29 cellular contexts compared by ENCODE assay signal in the genomic region with DNA sequence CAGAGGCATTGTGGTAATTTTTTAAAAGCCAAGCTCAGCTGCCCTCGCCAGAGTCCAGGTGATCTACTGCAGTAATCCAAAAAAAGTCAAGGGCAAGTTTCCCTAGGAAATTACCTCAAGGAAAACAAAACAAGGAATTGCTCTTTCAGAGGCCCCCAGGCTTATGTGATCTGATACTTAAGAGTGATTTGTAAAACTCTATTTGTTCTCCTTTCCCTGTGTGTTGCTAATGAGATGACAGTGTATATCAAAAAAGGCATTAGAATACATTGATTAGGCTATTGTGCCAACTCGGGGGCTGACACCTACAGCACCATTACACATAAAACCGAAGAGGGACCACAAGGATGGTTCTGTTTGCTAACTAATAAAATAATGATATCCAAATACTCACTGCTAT. TPM values are rescaled to one million over a fixed set of nuclear protein-coding genes. Genes with fewer than 3 reads are reported as not detected.
"Had no signal": no experiment of that assay in that cellular context is flagged by ENCODE, and none has a peak within 500 bp of the region (broad histone marks: within the 10 kb centered on the region; RNA-seq: fewer than 3 reads in every experiment).

No MANE protein-coding gene starts in this region.

- H3K9me3 ChIP-seq: breast epithelium, lower lobe of right lung, mucosa of descending colon, stomach, suprapubic skin, transverse colon, uterus had no signal

- H3K36me3 ChIP-seq: breast epithelium, uterus had no signal

- ATAC-seq: activated T-cell treated with anti-CD3 and anti-CD28 coated beads, Interleukin-2, amount 50 U/mL, for 4 hours; effector memory CD8-positive, alpha-beta T cell; left lobe of liver; mucosa of descending colon; sciatic nerve; stimulated activated memory B cell treated with anti-CD40 and anti-IgM and Interleukin-4, amounts not matched to agents 10 μg/mL and 1 μg/mL and 100 μg/mL, for 72 hours had no signal

- H3K27me3 ChIP-seq: breast epithelium, dorsolateral prefrontal cortex, stomach, suprapubic skin, transverse colon, uterus had no signal

- H3K4me1 ChIP-seq: breast epithelium, lower lobe of right lung, stomach, suprapubic skin, transverse colon, uterus had no signal

- H3K27ac ChIP-seq: breast epithelium, lower lobe of right lung, stomach, suprapubic skin, transverse colon, uterus had no signal

- DNase-seq: activated CD4-positive, alpha-beta T cell treated with anti-CD3 and anti-CD28 coated beads for 4 hours; activated CD4-positive, alpha-beta T cell treated with anti-CD3 and anti-CD28 coated beads, Interleukin-2, amount 50 U/mL, for 48 hours; activated CD4-positive, CD25-positive, alpha-beta regulatory T cell; activated CD8-positive, alpha-beta memory T cell treated with anti-CD3 and anti-CD28 coated beads, Interleukin-2, amount 50 U/mL, for 48 hours; activated naive CD4-positive, alpha-beta T cell treated with Interleukin-2 at 50 U/mL for 16 hours; activated naive CD8-positive, alpha-beta T cell treated with anti-CD3 and anti-CD28 coated beads, Interleukin-2, amount 10 ng/mL, durations not matched to agents 7 days and 5 days; activated T-cell treated with anti-CD3 and anti-CD28 coated beads, Interleukin-2, amount 50 U/mL, for 4 hours; amniotic stem cell; dorsolateral prefrontal cortex; effector memory CD8-positive, alpha-beta T cell; kidney; lower lobe of right lung; mesendoderm; mucosa of descending colon; naive B cell; nucleus accumbens; posterior cingulate gyrus; stimulated activated CD4-positive, alpha-beta T cell treated with anti-CD3 and anti-CD28 coated beads, Interleukin-2, amount 100 ng/mL, for 24 hours; stomach; T1000; transverse colon; uterus had no signal

- H3K4me3 ChIP-seq: breast epithelium, dorsolateral prefrontal cortex, lower lobe of right lung, mucosa of descending colon, stomach, suprapubic skin, transverse colon, uterus had no signal

RNA-seq across cellular contexts. Expression of a gene that starts 44.5 kb away (rescaled TPM):
- total RNA-seq: activated CD8-positive, alpha-beta memory T cell treated with anti-CD3 and anti-CD28 coated beads for 36 hours; fibroblast of villous mesenchyme; left lobe of liver; lower lobe of right lung; sciatic nerve had no signal
- polyA plus RNA-seq: stomach had no signal
